In the genomic region with DNA sequence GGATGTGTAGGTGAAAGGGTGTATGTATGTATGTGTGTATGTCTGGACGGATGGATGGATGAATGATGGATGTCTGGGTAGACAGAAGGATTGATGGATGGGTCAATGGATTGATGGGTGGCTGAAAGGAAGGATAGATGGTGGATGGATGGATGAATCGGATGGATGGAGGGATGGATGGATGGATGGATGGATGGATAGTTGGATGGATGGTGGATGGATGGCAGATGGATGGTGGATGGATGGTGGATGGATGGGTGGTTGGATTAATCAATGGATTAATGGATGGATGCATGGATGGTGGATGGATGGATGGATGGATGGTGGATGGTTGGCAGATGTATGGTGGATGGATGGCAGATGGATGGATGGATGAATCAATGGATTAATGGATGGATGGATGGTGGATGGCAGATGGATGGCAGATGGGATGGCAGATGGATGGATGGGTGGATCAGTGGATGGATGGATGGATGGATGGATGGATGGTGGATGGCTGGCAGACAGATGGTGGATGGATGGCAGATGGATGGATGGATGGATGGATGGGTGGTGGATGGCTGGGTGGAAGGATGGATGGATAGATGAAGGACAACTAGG, we compare ENCODE assay signal across 1 cellular context.
TF ChIP-seq lines count a peak whose summit lies in the region.

No MANE protein-coding gene starts in this region.

TF ChIP-seq in HEK293, 187 proteins besides CTCF, POLR2A, EP300 and RAD21 (continued from another document and continues in another):
- TF ChIP-seq ZNF639 (tag by site-specific recombination; IDR thresholded peaks at IDR 0.05) (no peak), KLF9 (tag by site-specific recombination; IDR thresholded peaks at IDR 0.05; ENCODE audit: low read depth) (no peak), ELK4 (IDR thresholded peaks at IDR 0.05; ENCODE audit: borderline replicate concordance, low read depth, low read length) (no peak), ZNF623 (tag by site-specific recombination; IDR thresholded peaks at IDR 0.05) (no peak), ZNF16 (tag by site-specific recombination; IDR thresholded peaks at IDR 0.05; ENCODE audit: low read depth) (no peak), ZNF274 (IDR thresholded peaks at IDR 0.05; ENCODE audit: low read length) (no peak), ZNF274 (tag by site-specific recombination; IDR thresholded peaks at IDR 0.05; ENCODE audit: borderline replicate concordance) (0 out of 2 replicates have a peak, but pooled peaks have one; percentile 38), SP7 (tag by site-specific recombination; IDR thresholded peaks at IDR 0.05) (no peak), GFI1B (tag by site-specific recombination; IDR thresholded peaks at IDR 0.05) (no peak), ZNF670 (tag by site-specific recombination; IDR thresholded peaks at IDR 0.05; ENCODE audit: low read depth) (no peak), ZNF121 (tag by site-specific recombination; IDR thresholded peaks at IDR 0.05) (no peak), ZNF747 (tag by site-specific recombination; IDR thresholded peaks at IDR 0.05) (peak; percentile 17; the same call in 1 of the 2 replicates), ZNF777 (tag by site-specific recombination; IDR thresholded peaks at IDR 0.05; ENCODE audit: borderline replicate concordance) (0 out of 2 replicates have a peak, but pooled peaks have one; percentile 23), REST (tag by site-specific recombination; IDR thresholded peaks at IDR 0.05) (no peak), ZNF658 (tag by site-specific recombination; IDR thresholded peaks at IDR 0.05) (no peak), ZNF112 (tag by site-specific recombination; IDR thresholded peaks at IDR 0.05) (peak; percentile 35; the same call in 1 of the 2 replicates), ZNF146 (tag by site-specific recombination; IDR thresholded peaks at IDR 0.05) (no peak), ZNF660 (tag by site-specific recombination; IDR thresholded peaks at IDR 0.05) (no peak), ZBTB17 (tag by site-specific recombination; IDR thresholded peaks at IDR 0.05) (peak; percentile 100), SP2 (tag by site-specific recombination; IDR thresholded peaks at IDR 0.05) (no peak), YY1 (tag by site-specific recombination; IDR thresholded peaks at IDR 0.05) (no peak), ZNF366 (tag by site-specific recombination; conservative IDR thresholded peaks at IDR 0.05) (peak; percentile 98), ZNF624 (tag by site-specific recombination; IDR thresholded peaks at IDR 0.05) (no peak)
- TF ChIP-seq, protein P1, sequence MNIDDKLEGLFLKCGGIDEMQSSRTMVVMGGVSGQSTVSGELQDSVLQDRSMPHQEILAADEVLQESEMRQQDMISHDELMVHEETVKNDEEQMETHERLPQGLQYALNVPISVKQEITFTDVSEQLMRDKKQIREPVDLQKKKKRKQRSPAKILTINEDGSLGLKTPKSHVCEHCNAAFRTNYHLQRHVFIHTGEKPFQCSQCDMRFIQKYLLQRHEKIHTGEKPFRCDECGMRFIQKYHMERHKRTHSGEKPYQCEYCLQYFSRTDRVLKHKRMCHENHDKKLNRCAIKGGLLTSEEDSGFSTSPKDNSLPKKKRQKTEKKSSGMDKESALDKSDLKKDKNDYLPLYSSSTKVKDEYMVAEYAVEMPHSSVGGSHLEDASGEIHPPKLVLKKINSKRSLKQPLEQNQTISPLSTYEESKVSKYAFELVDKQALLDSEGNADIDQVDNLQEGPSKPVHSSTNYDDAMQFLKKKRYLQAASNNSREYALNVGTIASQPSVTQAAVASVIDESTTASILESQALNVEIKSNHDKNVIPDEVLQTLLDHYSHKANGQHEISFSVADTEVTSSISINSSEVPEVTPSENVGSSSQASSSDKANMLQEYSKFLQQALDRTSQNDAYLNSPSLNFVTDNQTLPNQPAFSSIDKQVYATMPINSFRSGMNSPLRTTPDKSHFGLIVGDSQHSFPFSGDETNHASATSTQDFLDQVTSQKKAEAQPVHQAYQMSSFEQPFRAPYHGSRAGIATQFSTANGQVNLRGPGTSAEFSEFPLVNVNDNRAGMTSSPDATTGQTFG (tag by site-specific recombination; IDR thresholded peaks at IDR 0.05; ENCODE audit: borderline replicate concordance), result no peak
- TF ChIP-seq, protein P2, sequence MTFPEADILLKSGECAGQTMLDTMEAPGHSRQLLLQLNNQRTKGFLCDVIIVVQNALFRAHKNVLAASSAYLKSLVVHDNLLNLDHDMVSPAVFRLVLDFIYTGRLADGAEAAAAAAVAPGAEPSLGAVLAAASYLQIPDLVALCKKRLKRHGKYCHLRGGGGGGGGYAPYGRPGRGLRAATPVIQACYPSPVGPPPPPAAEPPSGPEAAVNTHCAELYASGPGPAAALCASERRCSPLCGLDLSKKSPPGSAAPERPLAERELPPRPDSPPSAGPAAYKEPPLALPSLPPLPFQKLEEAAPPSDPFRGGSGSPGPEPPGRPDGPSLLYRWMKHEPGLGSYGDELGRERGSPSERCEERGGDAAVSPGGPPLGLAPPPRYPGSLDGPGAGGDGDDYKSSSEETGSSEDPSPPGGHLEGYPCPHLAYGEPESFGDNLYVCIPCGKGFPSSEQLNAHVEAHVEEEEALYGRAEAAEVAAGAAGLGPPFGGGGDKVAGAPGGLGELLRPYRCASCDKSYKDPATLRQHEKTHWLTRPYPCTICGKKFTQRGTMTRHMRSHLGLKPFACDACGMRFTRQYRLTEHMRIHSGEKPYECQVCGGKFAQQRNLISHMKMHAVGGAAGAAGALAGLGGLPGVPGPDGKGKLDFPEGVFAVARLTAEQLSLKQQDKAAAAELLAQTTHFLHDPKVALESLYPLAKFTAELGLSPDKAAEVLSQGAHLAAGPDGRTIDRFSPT (tag by site-specific recombination; IDR thresholded peaks at IDR 0.05), result no peak
- TF ChIP-seq, protein P3, sequence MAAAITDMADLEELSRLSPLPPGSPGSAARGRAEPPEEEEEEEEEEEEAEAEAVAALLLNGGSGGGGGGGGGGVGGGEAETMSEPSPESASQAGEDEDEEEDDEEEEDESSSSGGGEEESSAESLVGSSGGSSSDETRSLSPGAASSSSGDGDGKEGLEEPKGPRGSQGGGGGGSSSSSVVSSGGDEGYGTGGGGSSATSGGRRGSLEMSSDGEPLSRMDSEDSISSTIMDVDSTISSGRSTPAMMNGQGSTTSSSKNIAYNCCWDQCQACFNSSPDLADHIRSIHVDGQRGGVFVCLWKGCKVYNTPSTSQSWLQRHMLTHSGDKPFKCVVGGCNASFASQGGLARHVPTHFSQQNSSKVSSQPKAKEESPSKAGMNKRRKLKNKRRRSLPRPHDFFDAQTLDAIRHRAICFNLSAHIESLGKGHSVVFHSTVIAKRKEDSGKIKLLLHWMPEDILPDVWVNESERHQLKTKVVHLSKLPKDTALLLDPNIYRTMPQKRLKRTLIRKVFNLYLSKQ (tag by site-specific recombination; IDR thresholded peaks at IDR 0.05; ENCODE audit: borderline replicate concordance), result no peak
- TF ChIP-seq, protein P4, sequence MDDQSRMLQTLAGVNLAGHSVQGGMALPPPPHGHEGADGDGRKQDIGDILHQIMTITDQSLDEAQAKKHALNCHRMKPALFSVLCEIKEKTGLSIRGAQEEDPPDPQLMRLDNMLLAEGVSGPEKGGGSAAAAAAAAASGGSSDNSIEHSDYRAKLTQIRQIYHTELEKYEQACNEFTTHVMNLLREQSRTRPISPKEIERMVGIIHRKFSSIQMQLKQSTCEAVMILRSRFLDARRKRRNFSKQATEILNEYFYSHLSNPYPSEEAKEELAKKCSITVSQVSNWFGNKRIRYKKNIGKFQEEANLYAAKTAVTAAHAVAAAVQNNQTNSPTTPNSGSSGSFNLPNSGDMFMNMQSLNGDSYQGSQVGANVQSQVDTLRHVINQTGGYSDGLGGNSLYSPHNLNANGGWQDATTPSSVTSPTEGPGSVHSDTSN (CRISPR knock-in tag; IDR thresholded peaks at IDR 0.05), result no peak
- TF ChIP-seq, protein P5, sequence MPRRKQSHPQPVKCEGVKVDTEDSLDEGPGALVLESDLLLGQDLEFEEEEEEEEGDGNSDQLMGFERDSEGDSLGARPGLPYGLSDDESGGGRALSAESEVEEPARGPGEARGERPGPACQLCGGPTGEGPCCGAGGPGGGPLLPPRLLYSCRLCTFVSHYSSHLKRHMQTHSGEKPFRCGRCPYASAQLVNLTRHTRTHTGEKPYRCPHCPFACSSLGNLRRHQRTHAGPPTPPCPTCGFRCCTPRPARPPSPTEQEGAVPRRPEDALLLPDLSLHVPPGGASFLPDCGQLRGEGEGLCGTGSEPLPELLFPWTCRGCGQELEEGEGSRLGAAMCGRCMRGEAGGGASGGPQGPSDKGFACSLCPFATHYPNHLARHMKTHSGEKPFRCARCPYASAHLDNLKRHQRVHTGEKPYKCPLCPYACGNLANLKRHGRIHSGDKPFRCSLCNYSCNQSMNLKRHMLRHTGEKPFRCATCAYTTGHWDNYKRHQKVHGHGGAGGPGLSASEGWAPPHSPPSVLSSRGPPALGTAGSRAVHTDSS (tag by site-specific recombination; IDR thresholded peaks at IDR 0.05), result no peak
- TF ChIP-seq, protein P6, sequence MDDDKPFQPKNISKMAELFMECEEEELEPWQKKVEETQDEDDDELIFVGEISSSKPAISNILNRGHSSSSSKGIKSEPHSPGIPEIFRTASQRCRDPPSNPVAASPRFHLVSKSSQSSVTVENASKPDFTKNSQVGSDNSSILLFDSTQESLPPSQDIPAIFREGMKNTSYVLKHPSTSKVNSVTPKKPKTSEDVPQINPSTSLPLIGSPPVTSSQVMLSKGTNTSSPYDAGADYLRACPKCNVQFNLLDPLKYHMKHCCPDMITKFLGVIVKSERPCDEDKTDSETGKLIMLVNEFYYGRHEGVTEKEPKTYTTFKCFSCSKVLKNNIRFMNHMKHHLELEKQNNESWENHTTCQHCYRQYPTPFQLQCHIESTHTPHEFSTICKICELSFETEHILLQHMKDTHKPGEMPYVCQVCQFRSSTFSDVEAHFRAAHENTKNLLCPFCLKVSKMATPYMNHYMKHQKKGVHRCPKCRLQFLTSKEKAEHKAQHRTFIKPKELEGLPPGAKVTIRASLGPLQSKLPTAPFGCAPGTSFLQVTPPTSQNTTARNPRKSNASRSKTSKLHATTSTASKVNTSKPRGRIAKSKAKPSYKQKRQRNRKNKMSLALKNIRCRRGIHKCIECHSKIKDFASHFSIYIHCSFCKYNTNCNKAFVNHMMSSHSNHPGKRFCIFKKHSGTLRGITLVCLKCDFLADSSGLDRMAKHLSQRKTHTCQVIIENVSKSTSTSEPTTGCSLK (tag by site-specific recombination; IDR thresholded peaks at IDR 0.05), result no peak
- TF ChIP-seq, protein P7, sequence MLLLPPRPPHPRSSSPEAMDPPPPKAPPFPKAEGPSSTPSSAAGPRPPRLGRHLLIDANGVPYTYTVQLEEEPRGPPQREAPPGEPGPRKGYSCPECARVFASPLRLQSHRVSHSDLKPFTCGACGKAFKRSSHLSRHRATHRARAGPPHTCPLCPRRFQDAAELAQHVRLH (tag by site-specific recombination; IDR thresholded peaks at IDR 0.05), result no peak
- TF ChIP-seq, protein P8, sequence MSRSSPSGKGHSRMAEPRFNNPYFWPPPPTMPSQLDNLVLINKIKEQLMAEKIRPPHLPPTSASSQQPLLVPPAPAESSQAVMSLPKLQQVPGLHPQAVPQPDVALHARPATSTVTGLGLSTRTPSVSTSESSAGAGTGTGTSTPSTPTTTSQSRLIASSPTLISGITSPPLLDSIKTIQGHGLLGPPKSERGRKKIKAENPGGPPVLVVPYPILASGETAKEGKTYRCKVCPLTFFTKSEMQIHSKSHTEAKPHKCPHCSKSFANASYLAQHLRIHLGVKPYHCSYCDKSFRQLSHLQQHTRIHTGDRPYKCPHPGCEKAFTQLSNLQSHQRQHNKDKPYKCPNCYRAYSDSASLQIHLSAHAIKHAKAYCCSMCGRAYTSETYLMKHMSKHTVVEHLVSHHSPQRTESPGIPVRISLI (tag by site-specific recombination; IDR thresholded peaks at IDR 0.05), result no peak
- TF ChIP-seq, protein P9, sequence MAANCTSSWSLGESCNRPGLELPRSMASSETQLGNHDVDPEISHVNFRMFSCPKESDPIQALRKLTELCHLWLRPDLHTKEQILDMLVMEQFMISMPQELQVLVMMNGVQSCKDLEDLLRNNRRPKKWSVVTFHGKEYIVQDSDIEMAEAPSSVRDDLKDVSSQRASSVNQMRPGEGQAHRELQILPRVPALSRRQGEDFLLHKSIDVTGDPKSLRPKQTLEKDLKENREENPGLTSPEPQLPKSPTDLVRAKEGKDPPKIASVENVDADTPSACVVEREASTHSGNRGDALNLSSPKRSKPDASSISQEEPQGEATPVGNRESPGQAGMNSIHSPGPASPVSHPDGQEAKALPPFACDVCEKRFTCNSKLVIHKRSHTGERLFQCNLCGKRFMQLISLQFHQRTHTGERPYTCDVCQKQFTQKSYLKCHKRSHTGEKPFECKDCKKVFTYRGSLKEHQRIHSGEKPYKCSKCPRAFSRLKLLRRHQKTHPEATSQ (tag by site-specific recombination; IDR thresholded peaks at IDR 0.05), result no peak
